ENCODE assay signal across 9 cellular contexts in the genomic region with DNA sequence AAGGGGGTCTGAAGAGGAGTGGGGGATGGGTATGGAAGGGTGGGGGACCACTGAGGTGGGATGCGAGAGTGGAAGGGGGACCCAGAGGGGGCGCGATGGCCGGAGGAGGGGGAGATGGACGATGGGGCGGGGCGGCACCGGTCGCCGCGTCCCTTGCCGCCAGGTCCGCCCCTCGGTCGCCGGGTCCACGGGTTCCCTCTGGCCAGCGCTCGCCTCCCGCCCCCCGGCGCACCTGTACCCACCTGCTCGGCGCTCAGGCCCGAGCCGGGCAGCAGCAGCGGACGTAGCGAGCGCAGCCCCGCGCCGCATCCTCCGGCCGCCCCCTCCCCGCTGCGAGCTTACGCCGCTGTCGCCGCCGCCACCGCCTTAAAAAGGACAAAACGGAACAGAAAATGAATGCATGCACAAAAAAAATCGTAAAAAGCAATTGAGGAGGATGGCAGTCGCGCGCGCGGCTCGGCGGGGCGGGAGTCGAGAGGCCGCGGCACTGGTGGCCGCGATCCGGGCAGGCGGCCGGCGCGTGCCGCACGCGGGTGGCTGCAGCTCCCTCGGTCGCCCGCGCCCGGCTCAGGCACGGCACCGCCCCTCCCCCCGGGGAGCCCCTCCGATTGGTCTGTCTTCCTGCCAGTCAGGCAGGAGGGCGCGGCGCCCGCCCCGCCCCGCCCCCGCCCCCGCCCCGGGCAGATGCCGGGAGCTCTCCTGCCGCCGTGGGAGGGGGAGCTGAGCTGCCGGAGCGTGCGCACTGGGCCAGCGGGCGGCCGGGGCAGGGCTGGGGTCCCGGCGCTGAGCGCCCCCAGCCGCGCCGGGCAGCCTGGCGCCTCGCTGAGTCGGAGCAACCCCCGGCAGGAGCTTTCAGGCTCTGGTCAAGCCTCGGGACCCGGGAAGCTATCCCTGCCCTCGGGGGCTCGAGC. TPM values are rescaled to one million over a fixed set of nuclear protein-coding genes. Genes with fewer than 3 reads are reported as not detected.
A peak's percentile ranks its signal among the peaks of the same experiment; 100 is the strongest.
DNase-seq lines count a peak whose midpoint lies in the region; ATAC-seq, FAIRE-seq and TF ChIP-seq lines count a peak whose summit lies in the region.
"Had no signal": no experiment of that assay in that cellular context is flagged by ENCODE, and none has a peak within 500 bp of the region (broad histone marks: within the 10 kb centered on the region; RNA-seq: fewer than 3 reads in every experiment).

A gene (minus strand): TSS at position 539 of the 911 bp plus-strand sequence. CDS start 87,699 bp downstream, outside the sequence.

- H3K4me1 Mint-ChIP-seq in osteocyte (ENCODE audit: unreplicated experiment): peaks cover 5% of the 10 kb centered on the region

- peaks cover 7% of the 10 kb centered on the region for H3K9me3 Mint-ChIP-seq in osteocyte (ENCODE audit: unreplicated experiment)

- H3K27ac ChIP-seq in ACC112 (ENCODE audit: low read depth, low read length) (no peak within 1 kb of the TSS), thoracic aorta (no peak within 1 kb of the TSS)
- H3K27ac ChIP-seq: HL-60 had no signal

- no peak within 1 kb of the TSS for H3K27ac Mint-ChIP-seq in osteocyte (ENCODE audit: unreplicated experiment)

- H3K36me3 Mint-ChIP-seq in osteocyte (ENCODE audit: unreplicated experiment): peaks cover 2% of the 10 kb centered on the region

- peak; percentile 73 for ATAC-seq in GM18520 (IDR thresholded peaks at IDR 0.05; ENCODE audit: unreplicated experiment)
- ATAC-seq in HG03060 (IDR thresholded peaks at IDR 0.05; ENCODE audit: low read depth, unreplicated experiment): peak; percentile 43
- ATAC-seq in thoracic aorta (ENCODE audit: insufficient number of reproducible peaks, low FRiP score, low read depth): no peak

- no peaks in the 10 kb centered on the region for H3K79me2 ChIP-seq in ACC112 (ENCODE audit: control insufficient read depth, insufficient read depth, low read length, unreplicated experiment)

- H3K9me3 ChIP-seq in thoracic aorta: no peaks in the 10 kb centered on the region

- FAIRE-seq in frontal cortex (lab: Jason Lieb, UNC): no peak

- H3K36me3 ChIP-seq in ACC112 (ENCODE audit: insufficient read depth, low read length): no peaks in the 10 kb centered on the region
- H3K36me3 ChIP-seq in thoracic aorta: no peaks in the 10 kb centered on the region

- H3K27me3 Mint-ChIP-seq in osteocyte (ENCODE audit: unreplicated experiment): peaks cover 54% of the 10 kb centered on the region

- peak; percentile 85 for DNase-seq in NCI-H69 (lab: John Stamatoyannopoulos, UW)
- peak; percentile 74 for DNase-seq in activated T-helper 9 cell treated with anti-CD3 and anti-CD28 coated beads, Interleukin-2, amount 50 U/mL, for 16 hours (ENCODE audit: low read depth)
- DNase-seq in frontal cortex (ENCODE audit: low spot score in 2 of 2): peak; percentile 94 to 96
- peak; percentile 87 for DNase-seq in osteocyte (ENCODE audit: extremely low spot score, unreplicated experiment)
- no peak for DNase-seq in thoracic aorta (ENCODE audit: low spot score)

- no peaks in the 10 kb centered on the region for H3K4me1 ChIP-seq in ACC112 (ENCODE audit: control insufficient read depth, insufficient read depth, low read length, unreplicated experiment)
- H3K4me1 ChIP-seq in thoracic aorta (ENCODE audit: control insufficient read depth in 1 of 2, low read depth in 2 of 2): peaks cover 0 to 17% of the 10 kb centered on the region in 2 donors

- peaks cover 84% of the 10 kb centered on the region for H3K27me3 ChIP-seq in ACC112 (ENCODE audit: insufficient read depth, low read length)
- H3K27me3 ChIP-seq in thoracic aorta (replicated peaks; ENCODE audit: insufficient read depth): peaks cover 10% of the 10 kb centered on the region

- TF ChIP-seq CTCF in osteocyte (IDR thresholded peaks at IDR 0.05) (no peak), thoracic aorta (IDR thresholded peaks at IDR 0.05) (no peak)

- H2AFZ ChIP-seq in ACC112 (ENCODE audit: low read length, unreplicated experiment): peak within 1 kb of the TSS; percentile 25

- H3K4me3 ChIP-seq in ACC112 (ENCODE audit: low read depth, low read length) (peak within 1 kb of the TSS; percentile 77), thoracic aorta (peak within 1 kb of the TSS; percentile 70)

- peak within 1 kb of the TSS; percentile 48 for H3K4me3 Mint-ChIP-seq in osteocyte (ENCODE audit: unreplicated experiment)

RNA-seq across cellular contexts. Expression of the gene that starts here (rescaled TPM):
- total RNA-seq in frontal cortex (28.9 TPM), osteocyte (not detected in 2 replicates), thoracic aorta (under 1 TPM; 0.28 to 0.81 TPM)

Comparison
In these comparisons a context has a peak if more than half of its experiments do, and no peak if none do; other contexts are left out.
1. RNA of the gene that starts here (total RNA-seq): 28.9 TPM in frontal cortex (single experiment); 0.28 to 0.81 TPM in thoracic aorta and not detected in osteocyte; every median in the first group is over 10 times any median in the second.
2. Peak in DNase-seq in osteocyte; RNA of the gene not detected or under 1 TPM.